Comparison of ENCODE assay signal across 27 cellular contexts in genomic region chr12:121203482-121203881, GRCh38.
"Had no signal": no experiment of that assay in that cellular context is flagged by ENCODE, and none has a peak within 500 bp of the region (broad histone marks: within the 10 kb centered on the region; RNA-seq: fewer than 3 reads in every experiment).

No MANE protein-coding gene starts in this region.

- DNase-seq: activated CD4-positive, alpha-beta memory T cell treated with anti-CD3 and anti-CD28 coated beads, Interleukin-2, amount 10 ng/mL, durations not matched to agents 7 days and 5 days; activated CD4-positive, alpha-beta T cell treated with anti-CD3 and anti-CD28 coated beads for 1 hour; activated CD4-positive, alpha-beta T cell treated with anti-CD3 and anti-CD28 coated beads, Interleukin-2, amount 10 ng/mL, durations not matched to agents 7 days and 5 days; activated CD8-positive, alpha-beta memory T cell treated with anti-CD3 and anti-CD28 coated beads, Interleukin-2, amount 50 U/mL, for 48 hours; activated naive CD4-positive, alpha-beta T cell treated with Interleukin-2 at 50 U/mL for 16 hours; activated naive CD8-positive, alpha-beta T cell treated with anti-CD3 and anti-CD28 coated beads for 36 hours; activated T-cell treated with anti-CD3 and anti-CD28 coated beads, Interleukin-2, amount 50 U/mL, for 24 hours; brain microvascular endothelial cell; cortex of kidney; endodermal cell; foreskin keratinocyte; heart left ventricle; midbrain; naive thymus-derived CD8-positive, alpha-beta T cell; nucleus accumbens; stimulated activated CD4-positive, alpha-beta T cell treated with anti-CD3 and anti-CD28 coated beads, Interleukin-15, amount 100 ng/mL, for 24 hours; stimulated activated CD4-positive, alpha-beta T cell treated with anti-CD3 and anti-CD28 coated beads, Interleukin-2, amount 100 ng/mL, for 24 hours; stimulated activated naive B cell treated with anti-CD40 and anti-IgM and Interleukin-4, amounts not matched to agents 10 μg/mL and 1 μg/mL and 100 μg/mL, for 72 hours; T-helper 2 cell; tibial artery had no signal

- ATAC-seq: esophagus mucosa; foreskin keratinocyte; naive thymus-derived CD8-positive, alpha-beta T cell; stimulated activated naive B cell treated with anti-CD40 and anti-IgM and Interleukin-4, amounts not matched to agents 10 μg/mL and 1 μg/mL and 100 μg/mL, for 72 hours; WTC11 had no signal

- H3K79me2 ChIP-seq: parathyroid adenoma had no signal

- H3K4me1 ChIP-seq: ascending aorta, foreskin keratinocyte, parathyroid adenoma, right atrium auricular region, tibial artery had no signal

- H3K27me3 ChIP-seq: adrenal gland, ascending aorta, brain microvascular endothelial cell, foreskin keratinocyte, heart left ventricle, right atrium auricular region, suprapubic skin, tibial artery had no signal

- H3K27ac ChIP-seq: ascending aorta, brain microvascular endothelial cell, foreskin keratinocyte, parathyroid adenoma, right atrium auricular region, suprapubic skin, tibial artery had no signal

- H3K4me3 ChIP-seq: adrenal gland, ascending aorta, heart left ventricle, right atrium auricular region, suprapubic skin, tibial artery had no signal

- H3K9ac ChIP-seq: parathyroid adenoma had no signal

- H3K9me3 ChIP-seq: adrenal gland, ascending aorta, heart left ventricle, right atrium auricular region, suprapubic skin, tibial artery had no signal

- H2AFZ ChIP-seq: parathyroid adenoma had no signal

- H3K36me3 ChIP-seq: adrenal gland, ascending aorta, brain microvascular endothelial cell, heart left ventricle, right atrium auricular region, suprapubic skin, tibial artery had no signal
